In genomic region chrX:117985241-117985640, GRCh38 we compare ENCODE assay signal across 14 cellular contexts.
DNase-seq lines count a peak whose midpoint lies in the region; ATAC-seq and TF ChIP-seq lines count a peak whose summit lies in the region.
"Had no signal": no experiment of that assay in that cellular context is flagged by ENCODE, and none has a peak within 500 bp of the region (broad histone marks: within the 10 kb centered on the region; RNA-seq: fewer than 3 reads in every experiment).

No MANE protein-coding gene starts in this region.

- no peak overlapping the region for H2AFZ ChIP-seq in smooth muscle cell (ENCODE audit: low read depth)

- no peaks in the 10 kb centered on the region for H3K79me2 ChIP-seq in smooth muscle cell (ENCODE audit: low read depth)

- DNase-seq in Right ventricle myocardium inferior (ENCODE audit: missing footprints) (peak; percentile 15), right atrium auricular region (ENCODE audit: low spot score) (no peak), NCI-H748 treated with DMSO at 0.1 percent for 48 hours (lab: John Stamatoyannopoulos, UW) (peak; percentile 6), epithelial cell of proximal tubule (ENCODE audit: low read depth) (no peak), smooth muscle cell (lab: John Stamatoyannopoulos, UW; ENCODE audit: unreplicated experiment) (no peak), SW480 (ENCODE audit: low spot score) (no peak), cerebellar nuclear complex (lab: John Stamatoyannopoulos, UW) (no peak)
- no peak for DNase-seq in activated CD4-positive, CD25-positive, alpha-beta regulatory T cell (lab: John Stamatoyannopoulos, UW)
- DNase-seq: activated CD8-positive, alpha-beta memory T cell treated with anti-CD3 and anti-CD28 coated beads, Interleukin-2, amount 50 U/mL, for 48 hours; dorsolateral prefrontal cortex; GF-D8; MV-4-11; sigmoid colon; upper lobe of left lung had no signal

- no peaks in the 10 kb centered on the region for H3F3A ChIP-seq in smooth muscle cell (ENCODE audit: low read depth)

- intact Hi-C loops in Right ventricle myocardium inferior (cut with DNase I) = no loop called here

- no peaks in the 10 kb centered on the region for H3K36me3 ChIP-seq in right atrium auricular region
- no peaks in the 10 kb centered on the region for H3K36me3 ChIP-seq in smooth muscle cell (ENCODE audit: low read depth)
- H3K36me3 ChIP-seq: sigmoid colon, upper lobe of left lung had no signal

- TF ChIP-seq CTCF in right atrium auricular region (IDR thresholded peaks at IDR 0.05) = no peak
- peak; percentile 54 for TF ChIP-seq CTCF in epithelial cell of proximal tubule (conservative IDR thresholded peaks at IDR 0.05; ENCODE audit: low read depth, low read length)
- peak; percentile 2 for TF ChIP-seq CTCF in smooth muscle cell (IDR thresholded peaks at IDR 0.05; ENCODE audit: borderline replicate concordance, insufficient read depth, poor library complexity, severe bottlenecking)

- H3K4me3 ChIP-seq in right atrium auricular region = no peak overlapping the region
- H3K4me3 ChIP-seq in epithelial cell of proximal tubule (ENCODE audit: low read depth, low read length) = no peak overlapping the region
- no peak overlapping the region for H3K4me3 ChIP-seq in smooth muscle cell
- H3K4me3 ChIP-seq: dorsolateral prefrontal cortex, sigmoid colon, upper lobe of left lung had no signal

- no peak for ATAC-seq in Right ventricle myocardium inferior

- H3K4me1 ChIP-seq in right atrium auricular region (no peaks in the 10 kb centered on the region), smooth muscle cell (ENCODE audit: low read depth) (no peaks in the 10 kb centered on the region)
- H3K4me1 ChIP-seq: sigmoid colon, upper lobe of left lung had no signal

- WGBS in smooth muscle cell (ENCODE audit: low lambda C conversion rate) = 10% methylated on average over 1 of the region's 1 CpG

- H4K20me1 ChIP-seq in smooth muscle cell (ENCODE audit: low read depth) = no peaks in the 10 kb centered on the region

- H3K27ac ChIP-seq in right atrium auricular region = no peak overlapping the region
- H3K27ac ChIP-seq in smooth muscle cell (ENCODE audit: low read depth) = no peak overlapping the region
- H3K27ac ChIP-seq: dorsolateral prefrontal cortex, sigmoid colon, upper lobe of left lung had no signal

- H3K9me3 ChIP-seq in right atrium auricular region (no peaks in the 10 kb centered on the region), smooth muscle cell (replicated peaks; ENCODE audit: low read depth) (no peaks in the 10 kb centered on the region)
- H3K9me3 ChIP-seq: sigmoid colon, upper lobe of left lung had no signal

- H3K4me2 ChIP-seq in smooth muscle cell = no peak overlapping the region

- no peak overlapping the region for H3K9ac ChIP-seq in smooth muscle cell (ENCODE audit: low read depth)

- H3K27me3 ChIP-seq in right atrium auricular region = no peaks in the 10 kb centered on the region
- no peaks in the 10 kb centered on the region for H3K27me3 ChIP-seq in smooth muscle cell (ENCODE audit: low read depth)
- H3K27me3 ChIP-seq: sigmoid colon, upper lobe of left lung had no signal

Comparison
In these comparisons a context has a peak if more than half of its experiments do, and no peak if none do; other contexts are left out.
1. DNase-seq: peak in Right ventricle myocardium inferior (single experiment) and NCI-H748 treated with DMSO at 0.1 percent for 48 hours (single experiment); none in right atrium auricular region (single experiment), epithelial cell of proximal tubule (single experiment), smooth muscle cell (single experiment), activated CD4-positive, CD25-positive, alpha-beta regulatory T cell (0 of 4), SW480 (single experiment) and cerebellar nuclear complex (0 of 2).
2. CTCF ChIP-seq: peak in epithelial cell of proximal tubule (single experiment) and smooth muscle cell (single experiment); none in right atrium auricular region (0 of 2).